10 cellular contexts compared by ENCODE assay signal in genomic region chr11:60530454-60530853, GRCh38. TPM values are rescaled to one million over a fixed set of nuclear protein-coding genes. Genes with fewer than 3 reads are reported as not detected.
"Had no signal": no experiment of that assay in that cellular context is flagged by ENCODE, and none has a peak within 500 bp of the region (broad histone marks: within the 10 kb centered on the region; RNA-seq: fewer than 3 reads in every experiment).

No MANE protein-coding gene starts in this region.

- H3K36me3 ChIP-seq: HAP-1 had no signal

- H3K9me3 ChIP-seq: HAP-1 had no signal

- DNase-seq: Karpas-422 had no signal

- H3K9ac ChIP-seq: KMS-11 had no signal

- H3K4me3 Mint-ChIP-seq: GM23338, IgD-negative memory B cell had no signal

- H3K27me3 Mint-ChIP-seq: IgD-negative memory B cell had no signal

- H3K27ac ChIP-seq: HL-60, KMS-11 had no signal

- H3K36me3 Mint-ChIP-seq: IgD-negative memory B cell had no signal

- H2AFZ ChIP-seq: GM23338 had no signal

- H3K4me1 ChIP-seq: HAP-1 had no signal

- H3K4me3 ChIP-seq: GM23338, HAP-1 had no signal

- H3K4me2 ChIP-seq: KMS-11 had no signal

- ATAC-seq: GM23338, HCT116, HepG2 had no signal

- FAIRE-seq: HepG2 had no signal

- H3K27ac Mint-ChIP-seq: IgD-negative memory B cell had no signal

- H3K9me3 Mint-ChIP-seq: IgD-negative memory B cell had no signal

RNA-seq across cellular contexts. Expression of gene MS4A13, which starts 15.3 kb away (rescaled TPM):
- total RNA-seq: GM23338, H4, HepG2, HT1080 had no signal
- polyA plus RNA-seq: GM23338, HepG2, IgD-negative memory B cell had no signal

RNA-seq across cellular contexts. Expression of gene MS4A12, which starts 37.9 kb away (rescaled TPM):
- total RNA-seq: H4, HepG2, HT1080 had no signal
- polyA plus RNA-seq: HepG2, IgD-negative memory B cell had no signal
